In the genomic region with DNA sequence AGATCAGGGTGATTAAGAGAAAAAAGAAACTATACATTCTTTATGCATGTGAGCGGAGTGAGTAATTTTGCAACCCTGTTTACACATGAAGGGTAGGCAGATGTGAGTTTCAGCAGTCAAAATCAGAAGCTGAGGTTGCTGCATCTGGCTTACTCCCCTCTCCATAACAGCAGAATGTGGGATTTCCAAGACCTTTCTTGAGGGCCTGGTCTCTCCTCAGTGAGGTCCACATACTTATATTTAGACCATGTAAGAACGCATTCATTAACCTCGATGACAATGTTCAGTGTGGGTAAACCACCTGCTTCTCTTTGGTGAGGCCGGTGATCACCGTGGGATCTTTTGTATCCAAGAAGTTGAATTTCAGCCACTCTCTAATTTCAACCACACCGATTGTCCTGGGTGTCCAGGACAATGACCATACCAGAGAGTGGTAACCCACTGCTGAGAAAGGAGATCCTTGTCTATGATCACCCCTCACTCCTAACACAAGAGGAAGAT, we compare ENCODE assay signal across 9 cellular contexts. TPM values are rescaled to one million over a fixed set of nuclear protein-coding genes. Genes with fewer than 3 reads are reported as not detected.
DNase-seq lines count a peak whose midpoint lies in the region; ATAC-seq and TF ChIP-seq lines count a peak whose summit lies in the region.
"Had no signal": no experiment of that assay in that cellular context is flagged by ENCODE, and none has a peak within 500 bp of the region (broad histone marks: within the 10 kb centered on the region; RNA-seq: fewer than 3 reads in every experiment).

No MANE protein-coding gene starts in this region.

- no peaks in the 10 kb centered on the region for H3K27me3 Mint-ChIP-seq in activated T-cell treated with anti-CD3 and anti-CD28 coated beads, Interleukin-2, amount 50 U/mL, for 24 hours
- H3K27me3 Mint-ChIP-seq in stimulated activated naive B cell treated with anti-CD40 and anti-IgM and Interleukin-4, amounts not matched to agents 10 μg/mL and 1 μg/mL and 100 μg/mL, for 72 hours = no peaks in the 10 kb centered on the region
- H3K27me3 Mint-ChIP-seq in type B pancreatic cell = peaks cover 4% of the 10 kb centered on the region

- DNase-seq in activated T-cell treated with anti-CD3 and anti-CD28 coated beads, Interleukin-2, amount 50 U/mL, for 24 hours = peak; percentile 47
- DNase-seq in activated T-cell treated with anti-CD3 and anti-CD28 coated beads, Interleukin-2, amount 50 U/mL, for 1 hour = no peak
- DNase-seq in NAMALWA (ENCODE audit: low spot score) (peak; percentile 41), dermis blood vessel endothelial cell (no peak), KBM-7 (no peak), type B pancreatic cell (ENCODE audit: extremely low spot score, unreplicated experiment) (no peak)
- DNase-seq in stimulated activated naive B cell treated with anti-CD40 and anti-IgM and Interleukin-4, amounts not matched to agents 10 μg/mL and 1 μg/mL and 100 μg/mL, for 72 hours = peak; percentile 82

- peak overlapping the region; percentile 96 for H3K27ac Mint-ChIP-seq in activated T-cell treated with anti-CD3 and anti-CD28 coated beads, Interleukin-2, amount 50 U/mL, for 24 hours
- peak overlapping the region; percentile 100 for H3K27ac Mint-ChIP-seq in stimulated activated naive B cell treated with anti-CD40 and anti-IgM and Interleukin-4, amounts not matched to agents 10 μg/mL and 1 μg/mL and 100 μg/mL, for 72 hours
- no peak overlapping the region for H3K27ac Mint-ChIP-seq in type B pancreatic cell

- peak overlapping the region; percentile 22 for H3K4me3 Mint-ChIP-seq in activated T-cell treated with anti-CD3 and anti-CD28 coated beads, Interleukin-2, amount 50 U/mL, for 24 hours
- H3K4me3 Mint-ChIP-seq in stimulated activated naive B cell treated with anti-CD40 and anti-IgM and Interleukin-4, amounts not matched to agents 10 μg/mL and 1 μg/mL and 100 μg/mL, for 72 hours = peak overlapping the region; percentile 78 to 89
- no peak overlapping the region for H3K4me3 Mint-ChIP-seq in type B pancreatic cell
- H3K4me3 Mint-ChIP-seq: neural crest cell had no signal

- H3K9me3 Mint-ChIP-seq in activated T-cell treated with anti-CD3 and anti-CD28 coated beads, Interleukin-2, amount 50 U/mL, for 24 hours = no peaks in the 10 kb centered on the region
- peaks cover 0 to 3% of the 10 kb centered on the region in 2 donors for H3K9me3 Mint-ChIP-seq in stimulated activated naive B cell treated with anti-CD40 and anti-IgM and Interleukin-4, amounts not matched to agents 10 μg/mL and 1 μg/mL and 100 μg/mL, for 72 hours
- H3K9me3 Mint-ChIP-seq in type B pancreatic cell = no peaks in the 10 kb centered on the region
- H3K9me3 Mint-ChIP-seq: neural crest cell had no signal

- peaks cover 13% of the 10 kb centered on the region for H3K36me3 Mint-ChIP-seq in activated T-cell treated with anti-CD3 and anti-CD28 coated beads, Interleukin-2, amount 50 U/mL, for 24 hours (ENCODE audit: low read depth)
- H3K36me3 Mint-ChIP-seq in stimulated activated naive B cell treated with anti-CD40 and anti-IgM and Interleukin-4, amounts not matched to agents 10 μg/mL and 1 μg/mL and 100 μg/mL, for 72 hours = peaks cover 31 to 39% of the 10 kb centered on the region in 2 donors
- H3K36me3 Mint-ChIP-seq in type B pancreatic cell = no peaks in the 10 kb centered on the region

- in situ Hi-C loops in KBM-7 (cut with MboI; ENCODE audit: low pct_unique_long_range_greater_than_20kb, low sequenced_read_pairs) = no loop called here

- TF ChIP-seq CTCF in type B pancreatic cell (conservative IDR thresholded peaks at IDR 0.05) = no peak

- peaks cover 99% of the 10 kb centered on the region for H3K4me1 Mint-ChIP-seq in activated T-cell treated with anti-CD3 and anti-CD28 coated beads, Interleukin-2, amount 50 U/mL, for 24 hours (ENCODE audit: low read depth)
- H3K4me1 Mint-ChIP-seq in stimulated activated naive B cell treated with anti-CD40 and anti-IgM and Interleukin-4, amounts not matched to agents 10 μg/mL and 1 μg/mL and 100 μg/mL, for 72 hours = peaks cover 65 to 94% of the 10 kb centered on the region in 2 donors
- peaks cover 4% of the 10 kb centered on the region for H3K4me1 Mint-ChIP-seq in type B pancreatic cell (ENCODE audit: unreplicated experiment)

- peak; percentile 70 for ATAC-seq in HG02642 (IDR thresholded peaks at IDR 0.05; ENCODE audit: poor library complexity, unreplicated experiment)
- ATAC-seq in stimulated activated naive B cell treated with anti-CD40 and anti-IgM and Interleukin-4, amounts not matched to agents 10 μg/mL and 1 μg/mL and 100 μg/mL, for 72 hours (replicated peaks) = peak; percentile 83 to 86

RNA-seq across cellular contexts. Expression of a gene that starts 18.7 kb away (rescaled TPM):
- 21.1 and 49.1 TPM in 2 replicates for total RNA-seq in dermis blood vessel endothelial cell
- total RNA-seq in type B pancreatic cell (ENCODE audit: low replicate concordance) = 42.3 and 58.0 TPM in 2 replicates

Comparison
In these comparisons a context has a peak if more than half of its experiments do, and no peak if none do; other contexts are left out.
1. DNase-seq: peak in activated T-cell treated with anti-CD3 and anti-CD28 coated beads, Interleukin-2, amount 50 U/mL, for 24 hours (single experiment), NAMALWA (single experiment) and stimulated activated naive B cell treated with anti-CD40 and anti-IgM and Interleukin-4, amounts not matched to agents 10 μg/mL and 1 μg/mL and 100 μg/mL, for 72 hours (single experiment); none in activated T-cell treated with anti-CD3 and anti-CD28 coated beads, Interleukin-2, amount 50 U/mL, for 1 hour (single experiment), dermis blood vessel endothelial cell (single experiment), KBM-7 (single experiment) and type B pancreatic cell (single experiment).